35 cellular contexts compared by ENCODE assay signal in genomic region chr11:11505701-11506100, GRCh38.
"Had no signal": no experiment of that assay in that cellular context is flagged by ENCODE, and none has a peak within 500 bp of the region (broad histone marks: within the 10 kb centered on the region; RNA-seq: fewer than 3 reads in every experiment).

No MANE protein-coding gene starts in this region.

- H3K9me3 ChIP-seq: adrenal gland, body of pancreas, breast epithelium had no signal

- H3K27ac ChIP-seq: adrenal gland, body of pancreas, brain microvascular endothelial cell, breast epithelium, VCaP had no signal

- H3K4me3 ChIP-seq: adrenal gland, body of pancreas, breast epithelium had no signal

- H3K27ac Mint-ChIP-seq: activated B cell treated with CpG ODN at 0.5 μM for 24 hours; activated CD4-positive, alpha-beta memory T cell treated with anti-CD3 and anti-CD28 coated beads for 36 hours; activated CD4-positive, alpha-beta T cell treated with anti-CD3 and anti-CD28 coated beads, Interleukin-2, amount 10 ng/mL, durations not matched to agents 24 days and 14 days; activated CD8-positive, alpha-beta T cell treated with anti-CD3 and anti-CD28 coated beads for 36 hours; activated naive CD4-positive, alpha-beta T cell treated with anti-CD3 and anti-CD28 coated beads for 36 hours; activated naive CD4-positive, alpha-beta T cell treated with anti-CD3 and anti-CD28 coated beads, Interleukin-2, amount 50 U/mL, for 72 hours; activated naive CD8-positive, alpha-beta T cell treated with anti-CD3 and anti-CD28 coated beads for 36 hours; activated T-cell treated with anti-CD3 and anti-CD28 coated beads, Interleukin-2, amount 50 U/mL, for 72 hours; activated T-helper 1 cell treated with anti-CD3 and anti-CD28 coated beads, Interleukin-12 subunit alpha, Interleukin-12 subunit beta, Interleukin-2, Interleukin-4 antibody, amounts not matched to agents 30 ng/mL and 10 ng/mL and 1 ng/mL, durations not matched to agents 14 hours and 24 hours and 36 hours; activated T-helper 17 cell treated with anti-CD3 and anti-CD28 coated beads, Interleukin-2, amount 50 U/mL, for 72 hours; T-helper 1 cell treated with Interleukin-12 subunit alpha and Interleukin-12 subunit beta and Interleukin-4 antibody, amounts not matched to agents 30 μg/mL and 1 μg/mL, for 36 hours; T-helper 2 cell treated with Interferon-gamma antibody and Interleukin-4, amounts not matched to agents 5 μg/mL and 100 μg/mL, for 36 hours had no signal

- H3K4me1 ChIP-seq: breast epithelium had no signal

- H3K27me3 ChIP-seq: adrenal gland, body of pancreas, breast epithelium had no signal

- DNase-seq: activated B cell treated with CpG ODN at 0.5 μM for 24 hours; activated CD4-positive, alpha-beta memory T cell treated with anti-CD3 and anti-CD28 coated beads for 36 hours; activated CD4-positive, alpha-beta T cell treated with anti-CD3 and anti-CD28 coated beads for 4 hours; activated CD4-positive, alpha-beta T cell treated with anti-CD3 and anti-CD28 coated beads, Interleukin-2, amount 10 ng/mL, durations not matched to agents 24 days and 14 days; activated CD4-positive, alpha-beta T cell treated with anti-CD3 and anti-CD28 coated beads, Interleukin-2, amount 50 U/mL, for 1 hour; activated CD4-positive, alpha-beta T cell treated with anti-CD3 and anti-CD28 coated beads, Interleukin-2, amount 50 U/mL, for 4 hours; activated CD4-positive, CD25-positive, alpha-beta regulatory T cell treated with anti-CD3 and anti-CD28 coated beads, Interleukin-2, amount 50 U/mL, for 72 hours; activated CD8-positive, alpha-beta memory T cell treated with anti-CD3 and anti-CD28 coated beads, Interleukin-2, amount 50 U/mL, for 4 hours; activated CD8-positive, alpha-beta T cell treated with anti-CD3 and anti-CD28 coated beads for 36 hours; activated effector memory CD4-positive, alpha-beta T cell treated with anti-CD3 and anti-CD28 coated beads, Interleukin-2, amount 50 U/mL, for 16 hours; activated gamma-delta T cell treated with Interleukin-2 at 50 U/mL for 16 hours; activated naive CD4-positive, alpha-beta T cell; activated naive CD4-positive, alpha-beta T cell treated with anti-CD3 and anti-CD28 coated beads for 36 hours; activated naive CD4-positive, alpha-beta T cell treated with anti-CD3 and anti-CD28 coated beads, Interleukin-2, amount 50 U/mL, for 16 hours; activated naive CD8-positive, alpha-beta T cell treated with anti-CD3 and anti-CD28 coated beads for 36 hours; activated T-cell treated with anti-CD3 and anti-CD28 coated beads for 4 hours; activated T-cell treated with anti-CD3 and anti-CD28 coated beads, Interleukin-2, amount 50 U/mL, for 1 hour; activated T-cell treated with anti-CD3 and anti-CD28 coated beads, Interleukin-2, amount 50 U/mL, for 4 hours; activated T-cell treated with anti-CD3 and anti-CD28 coated beads, Interleukin-2, amount 50 U/mL, for 72 hours; adrenal gland; amniotic stem cell; aorta; body of pancreas; brain microvascular endothelial cell; central memory CD4-positive, alpha-beta T cell; T-helper 1 cell; T-helper 2 cell; T-helper 9 cell had no signal

- H3K9me3 Mint-ChIP-seq: activated B cell treated with CpG ODN at 0.5 μM for 24 hours; activated CD4-positive, alpha-beta memory T cell treated with anti-CD3 and anti-CD28 coated beads for 36 hours; activated CD4-positive, alpha-beta T cell treated with anti-CD3 and anti-CD28 coated beads, Interleukin-2, amount 10 ng/mL, durations not matched to agents 24 days and 14 days; activated CD8-positive, alpha-beta T cell treated with anti-CD3 and anti-CD28 coated beads for 36 hours; activated naive CD4-positive, alpha-beta T cell treated with anti-CD3 and anti-CD28 coated beads for 36 hours; activated naive CD4-positive, alpha-beta T cell treated with anti-CD3 and anti-CD28 coated beads, Interleukin-2, amount 50 U/mL, for 72 hours; activated naive CD8-positive, alpha-beta T cell treated with anti-CD3 and anti-CD28 coated beads for 36 hours; activated T-cell treated with anti-CD3 and anti-CD28 coated beads, Interleukin-2, amount 50 U/mL, for 4 hours; activated T-cell treated with anti-CD3 and anti-CD28 coated beads, Interleukin-2, amount 50 U/mL, for 72 hours; activated T-helper 1 cell treated with anti-CD3 and anti-CD28 coated beads, Interleukin-12 subunit alpha, Interleukin-12 subunit beta, Interleukin-2, Interleukin-4 antibody, amounts not matched to agents 30 ng/mL and 10 ng/mL and 1 ng/mL, durations not matched to agents 14 hours and 24 hours and 36 hours; activated T-helper 17 cell treated with anti-CD3 and anti-CD28 coated beads, Interleukin-2, amount 50 U/mL, for 72 hours; T-helper 1 cell treated with Interleukin-12 subunit alpha and Interleukin-12 subunit beta and Interleukin-4 antibody, amounts not matched to agents 30 μg/mL and 1 μg/mL, for 36 hours; T-helper 2 cell treated with Interferon-gamma antibody and Interleukin-4, amounts not matched to agents 5 μg/mL and 100 μg/mL, for 36 hours had no signal

- H3K27me3 Mint-ChIP-seq: activated CD4-positive, alpha-beta memory T cell treated with anti-CD3 and anti-CD28 coated beads for 36 hours had no signal

- H3K4me3 Mint-ChIP-seq: activated B cell treated with CpG ODN at 0.5 μM for 24 hours; activated CD4-positive, alpha-beta memory T cell treated with anti-CD3 and anti-CD28 coated beads for 36 hours; activated CD4-positive, alpha-beta T cell treated with anti-CD3 and anti-CD28 coated beads, Interleukin-2, amount 10 ng/mL, durations not matched to agents 24 days and 14 days; activated CD8-positive, alpha-beta T cell treated with anti-CD3 and anti-CD28 coated beads for 36 hours; activated naive CD4-positive, alpha-beta T cell treated with anti-CD3 and anti-CD28 coated beads for 36 hours; activated naive CD8-positive, alpha-beta T cell treated with anti-CD3 and anti-CD28 coated beads for 36 hours; activated T-cell treated with anti-CD3 and anti-CD28 coated beads, Interleukin-2, amount 50 U/mL, for 4 hours; activated T-cell treated with anti-CD3 and anti-CD28 coated beads, Interleukin-2, amount 50 U/mL, for 72 hours; activated T-helper 1 cell treated with anti-CD3 and anti-CD28 coated beads, Interleukin-12 subunit alpha, Interleukin-12 subunit beta, Interleukin-2, Interleukin-4 antibody, amounts not matched to agents 30 ng/mL and 10 ng/mL and 1 ng/mL, durations not matched to agents 14 hours and 24 hours and 36 hours; activated T-helper 17 cell treated with anti-CD3 and anti-CD28 coated beads, Interleukin-2, amount 50 U/mL, for 72 hours; T-helper 1 cell treated with Interleukin-12 subunit alpha and Interleukin-12 subunit beta and Interleukin-4 antibody, amounts not matched to agents 30 μg/mL and 1 μg/mL, for 36 hours; T-helper 2 cell treated with Interferon-gamma antibody and Interleukin-4, amounts not matched to agents 5 μg/mL and 100 μg/mL, for 36 hours had no signal

- H3K36me3 Mint-ChIP-seq: activated CD4-positive, alpha-beta memory T cell treated with anti-CD3 and anti-CD28 coated beads for 36 hours; activated naive CD4-positive, alpha-beta T cell treated with anti-CD3 and anti-CD28 coated beads, Interleukin-2, amount 50 U/mL, for 72 hours; activated naive CD8-positive, alpha-beta T cell treated with anti-CD3 and anti-CD28 coated beads for 36 hours had no signal

- H3K4me1 Mint-ChIP-seq: activated B cell treated with CpG ODN at 0.5 μM for 24 hours; activated CD4-positive, alpha-beta T cell treated with anti-CD3 and anti-CD28 coated beads, Interleukin-2, amount 10 ng/mL, durations not matched to agents 24 days and 14 days; activated naive CD8-positive, alpha-beta T cell treated with anti-CD3 and anti-CD28 coated beads for 36 hours; activated T-helper 17 cell treated with anti-CD3 and anti-CD28 coated beads, Interleukin-2, amount 50 U/mL, for 72 hours had no signal

- H3K36me3 ChIP-seq: adrenal gland, brain microvascular endothelial cell, breast epithelium had no signal

- ATAC-seq: activated CD8-positive, alpha-beta T cell treated with anti-CD3 and anti-CD28 coated beads for 36 hours; activated naive CD4-positive, alpha-beta T cell treated with anti-CD3 and anti-CD28 coated beads, Interleukin-2, amount 50 U/mL, for 72 hours; activated T-cell treated with anti-CD3 and anti-CD28 coated beads, Interleukin-2, amount 50 U/mL, for 4 hours; activated T-cell treated with anti-CD3 and anti-CD28 coated beads, Interleukin-2, amount 50 U/mL, for 72 hours; activated T-helper 17 cell treated with anti-CD3 and anti-CD28 coated beads, Interleukin-2, amount 50 U/mL, for 72 hours; body of pancreas had no signal
